9 cellular contexts compared by ENCODE assay signal in the genomic region with DNA sequence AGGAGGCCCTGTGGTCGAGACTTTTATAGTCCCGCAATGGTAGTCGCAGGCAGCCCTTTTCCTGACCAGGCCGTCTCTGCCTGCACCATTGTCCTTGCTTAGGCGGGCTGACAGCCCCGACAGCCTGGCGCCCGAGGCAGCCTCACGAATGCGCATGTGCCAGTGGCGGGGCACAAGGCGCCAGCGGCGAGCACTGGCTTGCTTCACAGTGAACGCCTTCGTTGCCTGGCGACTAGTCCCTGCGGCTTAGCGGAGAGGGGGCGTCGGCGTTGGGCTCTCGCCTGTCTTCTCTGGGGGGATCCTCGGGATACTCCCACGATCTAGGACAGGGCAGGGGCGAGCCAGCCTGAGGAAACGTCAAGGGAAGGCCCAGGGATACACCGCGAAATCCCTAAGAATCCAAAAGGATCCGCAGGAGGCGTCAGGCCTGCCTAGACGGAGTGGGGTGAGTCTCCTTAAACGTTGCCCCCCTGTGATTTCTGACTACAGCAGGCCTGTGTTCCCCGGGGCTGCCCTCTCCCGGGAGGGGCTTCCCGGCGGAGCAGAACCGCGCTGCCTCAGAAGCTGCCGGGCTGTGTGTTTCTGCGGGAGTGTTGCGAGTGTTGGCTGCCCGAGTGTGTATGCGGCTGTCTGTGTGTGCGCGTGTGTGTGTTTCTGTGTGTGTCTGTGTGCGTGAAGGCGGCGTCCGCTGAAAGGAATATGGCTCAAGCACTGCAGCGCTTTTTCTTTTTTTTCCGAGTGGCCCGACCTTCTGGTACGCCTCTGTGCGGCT. TPM values are rescaled to one million over a fixed set of nuclear protein-coding genes. Genes with fewer than 3 reads are reported as not detected.
DNase-seq lines count a peak whose midpoint lies in the region; ATAC-seq and TF ChIP-seq lines count a peak whose summit lies in the region.
"Had no signal": no experiment of that assay in that cellular context is flagged by ENCODE, and none has a peak within 500 bp of the region (broad histone marks: within the 10 kb centered on the region; RNA-seq: fewer than 3 reads in every experiment).

No MANE protein-coding gene starts in this region.

- H3K4me3 ChIP-seq in GM08714 (ENCODE audit: low read length) (peak overlapping the region; percentile 2; the same call in 1 of the 2 replicates), foreskin fibroblast (ENCODE audit: low read depth in 1 of 2, low read length in 2 of 2) (peak overlapping the region; percentile 8 to 29)
- H3K4me3 ChIP-seq: cardiac muscle cell had no signal

- peak; percentile 36 for DNase-seq in activated T-cell treated with anti-CD3 and anti-CD28 coated beads, Interleukin-2, amount 50 U/mL, for 1 hour
- DNase-seq in foreskin fibroblast (peak in 1 of 2 donors; percentile 35), occipital lobe (lab: John Stamatoyannopoulos, UW) (peak; percentile 61), NCI-H2107 (lab: John Stamatoyannopoulos, UW) (no peak), NCI-H510A (lab: John Stamatoyannopoulos, UW) (no peak), NCI-H1417 (lab: John Stamatoyannopoulos, UW) (no peak)

- TF ChIP-seq CTCF in foreskin fibroblast (IDR thresholded peaks at IDR 0.05; ENCODE audit: low read depth, low read length) = no peak

- ATAC-seq in HG03378 (IDR thresholded peaks at IDR 0.05; ENCODE audit: unreplicated experiment) = no peak

RNA-seq across cellular contexts. Expression of a gene that starts 20.5 kb away (rescaled TPM):
- 43.8 TPM for total RNA-seq in occipital lobe

Comparison
In these comparisons a context has a peak if more than half of its experiments do, and no peak if none do; other contexts are left out.
1. DNase-seq: peak in activated T-cell treated with anti-CD3 and anti-CD28 coated beads, Interleukin-2, amount 50 U/mL, for 1 hour (single experiment) and occipital lobe (single experiment); none in NCI-H2107 (single experiment), NCI-H510A (single experiment) and NCI-H1417 (0 of 3).